Comparison of ENCODE assay signal across 8 cellular contexts in the genomic region with DNA sequence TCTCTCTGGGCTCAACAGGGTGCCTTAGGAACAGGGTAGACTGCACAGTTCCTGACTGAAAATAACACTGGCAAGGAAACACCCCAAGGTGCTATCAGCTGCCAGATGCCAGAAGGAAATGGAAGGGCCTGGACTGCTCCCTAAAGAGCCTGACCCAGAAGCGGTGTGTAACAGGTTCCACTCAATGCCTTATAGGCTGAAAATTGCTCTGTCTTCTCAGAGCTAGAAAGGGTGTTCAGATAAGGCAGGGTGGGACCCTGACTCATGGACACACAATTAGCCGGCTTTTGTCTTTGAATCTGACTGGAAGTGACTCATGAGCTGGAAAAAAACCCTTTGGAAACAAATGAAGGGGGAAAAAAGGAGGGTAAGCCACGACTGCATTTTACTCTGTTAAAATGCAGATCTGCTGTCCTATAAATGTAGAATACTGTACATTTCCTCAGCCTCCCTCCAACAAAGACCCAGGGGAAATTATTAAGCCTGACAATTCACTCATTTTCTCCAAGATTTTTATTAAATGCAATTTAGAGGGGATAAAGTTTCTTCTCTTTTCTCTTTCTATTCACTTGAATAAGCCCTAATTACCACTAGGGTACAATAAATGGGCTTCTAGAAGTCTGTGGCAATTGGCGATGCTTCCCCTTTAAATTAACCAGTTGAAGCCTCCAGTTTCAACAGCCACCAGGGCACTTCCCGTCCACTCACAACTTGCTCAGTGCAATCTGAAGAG.
DNase-seq lines count a peak whose midpoint lies in the region; ATAC-seq, FAIRE-seq and TF ChIP-seq lines count a peak whose summit lies in the region.

No MANE protein-coding gene starts in this region.

- TSS peak; percentile 46 for BruUV-seq in endothelial cell of umbilical vein (replicated peaks; lab: Mats Ljungman, UMichigan)

- peak overlapping the region; percentile 83 for H3K4me3 Mint-ChIP-seq in T-helper 2 cell treated with Interferon-gamma antibody and Interleukin-4, amounts not matched to agents 5 μg/mL and 100 μg/mL, for 36 hours

- CTCF ChIA-PET in endothelial cell of umbilical vein (lab: Charles Lee) = interaction anchor here (0.7 to 7.7 kb wide), 9 partner anchors 10 to 305 kb away, joined by 3 to 76 read pairs (median 3); a partner anchor contains a TSS

- H3K4me1 ChIP-seq in endothelial cell of umbilical vein (ENCODE audit: control insufficient read depth, extremely low read depth, insufficient read depth, low read length) = peaks cover 50% of the 10 kb centered on the region

- H3K79me2 ChIP-seq in endothelial cell of umbilical vein (ENCODE audit: control insufficient read depth, insufficient read depth, low read length) = no peaks in the 10 kb centered on the region

- DNase-seq in NCI-H1417 (lab: John Stamatoyannopoulos, UW) = peak; percentile 28 to 42 (median 35)
- no peak for DNase-seq in NCI-H1417 treated with DMSO at 0.1 percent for 48 hours (lab: John Stamatoyannopoulos, UW)
- DNase-seq in Kasumi-1 (lab: John Stamatoyannopoulos, UW) = peak; percentile 76 to 86
- peak; percentile 29 for DNase-seq in T-helper 2 cell treated with Interferon-gamma antibody and Interleukin-4, amounts not matched to agents 5 μg/mL and 100 μg/mL, for 36 hours (ENCODE audit: low spot score)
- peak; percentile 97 for DNase-seq in endothelial cell of umbilical vein (ENCODE audit: low read depth, low spot score)
- peak; percentile 78 for DNase-seq in myocyte (ENCODE audit: low read depth)

- H3K36me3 Mint-ChIP-seq in T-helper 2 cell treated with Interferon-gamma antibody and Interleukin-4, amounts not matched to agents 5 μg/mL and 100 μg/mL, for 36 hours (ENCODE audit: low read depth) = no peaks in the 10 kb centered on the region

- no peaks in the 10 kb centered on the region for H4K20me1 ChIP-seq in endothelial cell of umbilical vein (replicated peaks; ENCODE audit: control insufficient read depth, extremely low read depth, insufficient read depth, low read length)

- intact Hi-C loops in endothelial cell of umbilical vein (cut with micrococcal nuclease) = loop anchor here (1.0 to 10.0 kb wide), 8 partner anchors 12 to 995 kb away; no protein-coding TSS in a partner anchor

- H3K9ac ChIP-seq in endothelial cell of umbilical vein (replicated peaks; ENCODE audit: extremely low read depth, insufficient read depth, low read length) = peak overlapping the region; percentile 85

- dilution Hi-C loops in endothelial cell of umbilical vein (cut with MboI; ENCODE audit: extremely low pct_ligation_motif_present, low sequenced_read_pairs) = no loop called here

- H2AFZ ChIP-seq in endothelial cell of umbilical vein (ENCODE audit: low read depth, low read length) = no peak overlapping the region

- POLR2A ChIA-PET in endothelial cell of umbilical vein (lab: Charles Lee) = interaction anchor here (1.6 kb wide), 1 partner anchor 11 kb away, joined by 4 read pairs; no protein-coding TSS in a partner anchor

- no peaks in the 10 kb centered on the region for H3K9me3 ChIP-seq in endothelial cell of umbilical vein (replicated peaks; ENCODE audit: control insufficient read depth, insufficient read depth, low read length)

- peak in 1 of 2 donors; percentile 3 for TF ChIP-seq CTCF in endothelial cell of umbilical vein (IDR thresholded peaks at IDR 0.05; ENCODE audit: extremely low read depth in 1 of 2, insufficient read depth in 1 of 2, low read depth in 1 of 2, low read length in 2 of 2)

- TF ChIP-seq POLR2A in endothelial cell of umbilical vein (IDR thresholded peaks at IDR 0.05; ENCODE audit: low read depth, low read length) = peak; percentile 67

- ATAC-seq in HG02870 (IDR thresholded peaks at IDR 0.05; ENCODE audit: unreplicated experiment) = no peak
- ATAC-seq in HG03025 (IDR thresholded peaks at IDR 0.05; ENCODE audit: low FRiP score, unreplicated experiment) = no peak

- H3K4me2 ChIP-seq in endothelial cell of umbilical vein (ENCODE audit: insufficient read depth, low read length) = peak overlapping the region; percentile 79

- H3K4me1 Mint-ChIP-seq in T-helper 2 cell treated with Interferon-gamma antibody and Interleukin-4, amounts not matched to agents 5 μg/mL and 100 μg/mL, for 36 hours (ENCODE audit: low read depth) = peaks cover 40% of the 10 kb centered on the region

- H3K9me1 ChIP-seq in endothelial cell of umbilical vein (replicated peaks; ENCODE audit: control insufficient read depth, extremely low read depth, insufficient read depth, low read length) = no peaks in the 10 kb centered on the region

- peaks cover 3% of the 10 kb centered on the region for H3K27me3 Mint-ChIP-seq in T-helper 2 cell treated with Interferon-gamma antibody and Interleukin-4, amounts not matched to agents 5 μg/mL and 100 μg/mL, for 36 hours (ENCODE audit: low read depth)

- H3K27ac Mint-ChIP-seq in T-helper 2 cell treated with Interferon-gamma antibody and Interleukin-4, amounts not matched to agents 5 μg/mL and 100 μg/mL, for 36 hours = peak overlapping the region; percentile 94

- peak overlapping the region; percentile 98 for H3K27ac ChIP-seq in endothelial cell of umbilical vein (ENCODE audit: insufficient read depth, low read depth, low read length)

- H3K27me3 ChIP-seq in endothelial cell of umbilical vein (ENCODE audit: control insufficient read depth in 2 of 2, insufficient read depth in 2 of 2, low read length in 2 of 2) = no peaks in the 10 kb centered on the region

- H3K36me3 ChIP-seq in endothelial cell of umbilical vein (ENCODE audit: control insufficient read depth in 2 of 2, extremely low read depth in 1 of 2, insufficient read depth in 2 of 2, low read length in 2 of 2) = no peaks in the 10 kb centered on the region

- FAIRE-seq in endothelial cell of umbilical vein (lab: Jason Lieb, UNC) = peak; percentile 98

- H3K9me3 Mint-ChIP-seq in T-helper 2 cell treated with Interferon-gamma antibody and Interleukin-4, amounts not matched to agents 5 μg/mL and 100 μg/mL, for 36 hours = no peaks in the 10 kb centered on the region

- H3K4me3 ChIP-seq in endothelial cell of umbilical vein (replicated peaks in 1 of 3; ENCODE audit: insufficient read depth in 1 of 3, low read depth in 1 of 3, low read length in 3 of 3) = peak overlapping the region in 1 of 3 experiments; percentile 21

TF ChIP-seq in endothelial cell of umbilical vein, 7 proteins besides CTCF, POLR2A, EP300 and RAD21:
- peak; percentile 70 for TF ChIP-seq POLR2AphosphoS5 (IDR thresholded peaks at IDR 0.05; ENCODE audit: insufficient read depth, low read depth, low read length)
- TF ChIP-seq, protein P1, sequence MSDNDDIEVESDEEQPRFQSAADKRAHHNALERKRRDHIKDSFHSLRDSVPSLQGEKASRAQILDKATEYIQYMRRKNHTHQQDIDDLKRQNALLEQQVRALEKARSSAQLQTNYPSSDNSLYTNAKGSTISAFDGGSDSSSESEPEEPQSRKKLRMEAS (IDR thresholded peaks at IDR 0.05; ENCODE audit: insufficient read depth, insufficient read length) = no peak
- TF ChIP-seq MYC (IDR thresholded peaks at IDR 0.05; ENCODE audit: low read depth, low read length) = no peak
- TF ChIP-seq FOS (IDR thresholded peaks at IDR 0.05; ENCODE audit: borderline replicate concordance, insufficient read depth, low read length) = peak; percentile 99
- peak; percentile 97 for TF ChIP-seq JUN (IDR thresholded peaks at IDR 0.05; ENCODE audit: borderline replicate concordance, insufficient read depth, insufficient read length, low read depth)
- no peak for TF ChIP-seq EZH2 (IDR thresholded peaks at IDR 0.05; ENCODE audit: borderline replicate concordance, low read depth, low read length, severe bottlenecking)
- peak; percentile 98 for TF ChIP-seq GATA2 (IDR thresholded peaks at IDR 0.05; ENCODE audit: insufficient read depth, insufficient read length, low read depth, low read length)
TF ChIP-seq in endothelial cell of umbilical vein: peak in this region for 4.
